In the genomic region with DNA sequence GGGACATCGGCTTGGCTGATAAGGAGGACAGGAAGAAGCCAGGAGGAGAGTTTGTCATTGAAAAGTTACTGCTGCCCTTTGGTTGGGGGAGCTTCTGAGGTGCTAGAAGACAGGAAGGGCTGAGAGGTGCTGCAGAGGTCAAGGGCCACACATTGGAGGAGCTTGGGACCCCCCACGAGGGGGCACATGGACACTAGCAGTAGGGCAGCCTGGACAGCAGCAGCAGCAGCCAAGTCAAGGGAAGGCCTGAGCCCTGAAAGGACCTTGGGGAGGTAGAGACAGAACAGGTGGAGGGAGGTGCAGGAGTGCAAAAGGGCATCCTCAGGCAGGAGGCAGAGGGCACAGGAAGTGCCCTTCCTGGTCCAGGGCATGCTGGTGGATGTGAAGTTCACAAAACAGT, we compare ENCODE assay signal across 18 cellular contexts.
"Had no signal": no experiment of that assay in that cellular context is flagged by ENCODE, and none has a peak within 500 bp of the region (broad histone marks: within the 10 kb centered on the region; RNA-seq: fewer than 3 reads in every experiment).

No MANE protein-coding gene starts in this region.

- H3K27ac ChIP-seq: esophagus squamous epithelium, psoas muscle, sigmoid colon, suprapubic skin, upper lobe of left lung had no signal

- H3K36me3 Mint-ChIP-seq: activated CD4-positive, alpha-beta memory T cell treated with anti-CD3 and anti-CD28 coated beads for 36 hours; activated naive CD8-positive, alpha-beta T cell treated with anti-CD3 and anti-CD28 coated beads for 36 hours; immature natural killer cell; naive B cell had no signal

- H3K4me3 Mint-ChIP-seq: activated CD4-positive, alpha-beta memory T cell treated with anti-CD3 and anti-CD28 coated beads for 36 hours; activated naive CD8-positive, alpha-beta T cell treated with anti-CD3 and anti-CD28 coated beads for 36 hours; immature natural killer cell; naive B cell; T-helper 2 cell treated with Interferon-gamma antibody and Interleukin-4, amounts not matched to agents 5 μg/mL and 100 μg/mL, for 36 hours had no signal

- H3K27me3 ChIP-seq: esophagus squamous epithelium, sigmoid colon, suprapubic skin, upper lobe of left lung had no signal

- H3K9me3 ChIP-seq: esophagus squamous epithelium, psoas muscle, sigmoid colon, suprapubic skin, upper lobe of left lung had no signal

- H3K27me3 Mint-ChIP-seq: activated CD4-positive, alpha-beta memory T cell treated with anti-CD3 and anti-CD28 coated beads for 36 hours; activated naive CD8-positive, alpha-beta T cell treated with anti-CD3 and anti-CD28 coated beads for 36 hours; naive B cell had no signal

- H3K4me1 Mint-ChIP-seq: activated naive CD8-positive, alpha-beta T cell treated with anti-CD3 and anti-CD28 coated beads for 36 hours; immature natural killer cell; naive B cell had no signal

- H3K36me3 ChIP-seq: esophagus squamous epithelium, sigmoid colon, suprapubic skin, upper lobe of left lung had no signal

- H3K4me1 ChIP-seq: esophagus squamous epithelium, psoas muscle, sigmoid colon, suprapubic skin, upper lobe of left lung had no signal

- DNase-seq: activated CD4-positive, alpha-beta memory T cell treated with anti-CD3 and anti-CD28 coated beads for 36 hours; activated gamma-delta T cell treated with Interleukin-2 at 50 U/mL for 16 hours; activated naive CD8-positive, alpha-beta T cell treated with anti-CD3 and anti-CD28 coated beads for 36 hours; activated T-cell treated with anti-CD3 and anti-CD28 coated beads, Interleukin-2, amount 50 U/mL, for 48 hours; esophagus squamous epithelium; foreskin fibroblast; glutamatergic neuron; immature natural killer cell; naive B cell; nucleus accumbens; psoas muscle; sigmoid colon; stimulated activated CD4-positive, alpha-beta T cell treated with anti-CD3 and anti-CD28 coated beads, Interleukin-2, amount 100 ng/mL, for 24 hours; stimulated activated naive CD4-positive, alpha-beta T cell; upper lobe of left lung had no signal

- H3K9me3 Mint-ChIP-seq: activated CD4-positive, alpha-beta memory T cell treated with anti-CD3 and anti-CD28 coated beads for 36 hours; activated naive CD8-positive, alpha-beta T cell treated with anti-CD3 and anti-CD28 coated beads for 36 hours; naive B cell; T-helper 2 cell treated with Interferon-gamma antibody and Interleukin-4, amounts not matched to agents 5 μg/mL and 100 μg/mL, for 36 hours had no signal

- H3K4me3 ChIP-seq: esophagus squamous epithelium, lung, psoas muscle, sigmoid colon, suprapubic skin, upper lobe of left lung had no signal

- ATAC-seq: psoas muscle had no signal

- H3K27ac Mint-ChIP-seq: activated CD4-positive, alpha-beta memory T cell treated with anti-CD3 and anti-CD28 coated beads for 36 hours; activated naive CD8-positive, alpha-beta T cell treated with anti-CD3 and anti-CD28 coated beads for 36 hours; immature natural killer cell; naive B cell; T-helper 2 cell treated with Interferon-gamma antibody and Interleukin-4, amounts not matched to agents 5 μg/mL and 100 μg/mL, for 36 hours had no signal
